Comparison of ENCODE assay signal across 25 cellular contexts in the genomic region with DNA sequence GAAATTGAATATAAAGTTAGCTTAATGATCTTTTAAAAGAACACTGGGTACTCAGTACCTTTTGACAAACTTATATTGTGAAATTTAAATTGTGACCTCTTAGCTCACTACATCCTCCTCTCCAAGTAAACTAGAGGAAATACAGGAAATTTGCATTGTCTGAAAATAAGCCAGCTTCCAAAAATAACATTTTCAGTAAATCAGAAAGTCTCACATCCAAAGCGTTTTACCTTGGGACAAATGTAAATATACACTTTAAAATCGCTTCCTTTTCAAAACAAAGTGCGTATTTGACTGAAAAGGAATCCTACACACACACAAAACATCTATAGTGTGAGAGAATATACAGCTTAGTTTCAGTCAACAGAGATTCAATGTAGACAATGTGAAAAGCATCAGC.
"Had no signal": no experiment of that assay in that cellular context is flagged by ENCODE, and none has a peak within 500 bp of the region (broad histone marks: within the 10 kb centered on the region; RNA-seq: fewer than 3 reads in every experiment).

No MANE protein-coding gene starts in this region.

- H3K36me3 Mint-ChIP-seq: activated naive CD8-positive, alpha-beta T cell had no signal

- H3K4me3 ChIP-seq: adrenal gland, body of pancreas, colonic mucosa, gastroesophageal sphincter, tibial nerve had no signal

- H3K36me3 ChIP-seq: adrenal gland, colonic mucosa had no signal

- H3K4me1 ChIP-seq: colonic mucosa had no signal

- ATAC-seq: body of pancreas; gastroesophageal sphincter; left colon; right cardiac atrium; stimulated activated naive B cell treated with anti-CD40 and anti-IgM and Interleukin-4, amounts not matched to agents 10 μg/mL and 1 μg/mL and 100 μg/mL, for 72 hours had no signal

- H3K27me3 ChIP-seq: body of pancreas, colonic mucosa, dorsolateral prefrontal cortex, gastroesophageal sphincter, tibial nerve had no signal

- H3K9me3 Mint-ChIP-seq: activated T-cell treated with anti-CD3 and anti-CD28 coated beads, Interleukin-2, amount 50 U/mL, for 24 hours; immature natural killer cell; stimulated activated naive B cell treated with anti-CD40 and anti-IgM and Interleukin-4, amounts not matched to agents 10 μg/mL and 1 μg/mL and 100 μg/mL, for 72 hours; T-helper 2 cell treated with Interferon-gamma antibody and Interleukin-4, amounts not matched to agents 5 μg/mL and 100 μg/mL, for 36 hours had no signal

- H3K27ac ChIP-seq: adrenal gland, body of pancreas, colonic mucosa, gastroesophageal sphincter, tibial nerve had no signal

- H3K4me3 Mint-ChIP-seq: activated T-cell treated with anti-CD3 and anti-CD28 coated beads, Interleukin-2, amount 50 U/mL, for 24 hours; stimulated activated naive B cell treated with anti-CD40 and anti-IgM and Interleukin-4, amounts not matched to agents 10 μg/mL and 1 μg/mL and 100 μg/mL, for 72 hours; T-helper 2 cell treated with Interferon-gamma antibody and Interleukin-4, amounts not matched to agents 5 μg/mL and 100 μg/mL, for 36 hours had no signal

- H3K27ac Mint-ChIP-seq: activated naive CD8-positive, alpha-beta T cell; activated T-cell treated with anti-CD3 and anti-CD28 coated beads, Interleukin-2, amount 50 U/mL, for 24 hours; stimulated activated naive B cell treated with anti-CD40 and anti-IgM and Interleukin-4, amounts not matched to agents 10 μg/mL and 1 μg/mL and 100 μg/mL, for 72 hours; T-helper 2 cell treated with Interferon-gamma antibody and Interleukin-4, amounts not matched to agents 5 μg/mL and 100 μg/mL, for 36 hours had no signal

- H3K9me3 ChIP-seq: adrenal gland, body of pancreas, colonic mucosa, gastroesophageal sphincter, tibial nerve had no signal

- DNase-seq: activated CD4-positive, alpha-beta T cell treated with anti-CD3 and anti-CD28 coated beads for 4 hours; activated CD4-positive, alpha-beta T cell treated with anti-CD3 and anti-CD28 coated beads, Interleukin-2, amount 50 U/mL, for 48 hours; activated CD8-positive, alpha-beta memory T cell treated with anti-CD3 and anti-CD28 coated beads for 24 hours; activated naive CD4-positive, alpha-beta T cell; activated T-cell treated with anti-CD3 and anti-CD28 coated beads, Interleukin-2, amount 50 U/mL, for 24 hours; adrenal gland; aorta; body of pancreas; colonic mucosa; dorsolateral prefrontal cortex; effector memory CD4-positive, alpha-beta T cell; hippocampal formation; immature natural killer cell; kidney; left colon; mammary epithelial cell; stimulated activated CD4-positive, alpha-beta T cell treated with anti-CD3 and anti-CD28 coated beads, Interleukin-15, amount 100 ng/mL, for 24 hours; stimulated activated CD4-positive, alpha-beta T cell treated with anti-CD3 and anti-CD28 coated beads, Interleukin-2, amount 100 ng/mL, for 24 hours; stimulated activated naive B cell treated with anti-CD40 and anti-IgM and Interleukin-4, amounts not matched to agents 10 μg/mL and 1 μg/mL and 100 μg/mL, for 72 hours; T-helper 1 cell had no signal
